25 cellular contexts compared by ENCODE assay signal in the genomic region with DNA sequence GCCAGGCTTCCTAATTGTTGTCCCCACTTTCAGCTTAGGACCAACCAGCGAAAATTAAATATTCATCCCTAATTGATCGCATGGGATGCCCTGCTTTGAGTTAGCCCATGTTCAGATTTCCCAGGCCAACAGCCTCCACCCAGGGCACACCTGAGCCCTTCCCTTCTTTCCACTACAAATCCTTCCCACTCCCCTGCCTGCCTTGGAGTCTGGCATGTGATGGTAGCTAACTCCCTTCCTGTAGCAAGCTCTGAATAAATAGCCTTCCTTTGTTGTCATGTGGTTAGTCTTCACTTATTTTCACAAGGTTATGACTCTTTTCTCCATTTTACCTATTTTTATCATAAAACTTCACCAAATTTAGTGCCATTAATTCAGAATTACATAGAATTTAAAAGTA.
"Had no signal": no experiment of that assay in that cellular context is flagged by ENCODE, and none has a peak within 500 bp of the region (broad histone marks: within the 10 kb centered on the region; RNA-seq: fewer than 3 reads in every experiment).

No MANE protein-coding gene starts in this region.

- H3K4me3 ChIP-seq: adrenal gland, ascending aorta, heart left ventricle, left lung, lung, sigmoid colon, vagina had no signal

- ATAC-seq: activated CD8-positive, alpha-beta T cell treated with anti-CD3 and anti-CD28 coated beads for 36 hours; esophagus mucosa; left lung; stimulated activated effector memory CD8-positive, alpha-beta T cell treated with anti-CD3 and anti-CD28 coated beads, Interleukin-12 subunit alpha, Interleukin-12 subunit beta, amount 100 ng/mL, for 72 hours had no signal

- H3K36me3 ChIP-seq: adrenal gland, ascending aorta, heart left ventricle, left lung, neutrophil, sigmoid colon, vagina had no signal

- H3K27me3 ChIP-seq: adrenal gland, ascending aorta, heart left ventricle, left lung, neutrophil, sigmoid colon, vagina had no signal

- H3K27ac ChIP-seq: left lung, neutrophil, vagina had no signal

- DNase-seq: activated B cell treated with CpG ODN at 0.5 μM for 24 hours; activated CD4-positive, alpha-beta T cell treated with anti-CD3 and anti-CD28 coated beads, Interleukin-2, amount 50 U/mL, for 1 hour; activated CD8-positive, alpha-beta T cell treated with anti-CD3 and anti-CD28 coated beads for 36 hours; activated naive CD4-positive, alpha-beta T cell treated with Interleukin-2 at 50 U/mL for 16 hours; activated T-cell treated with anti-CD3 and anti-CD28 coated beads, Interleukin-2, amount 50 U/mL, for 48 hours; endodermal cell; foreskin fibroblast; heart left ventricle; hypothalamus; immature natural killer cell; kidney glomerular epithelial cell; left lung; mesendoderm; sigmoid colon; small intestine; stimulated activated CD4-positive, alpha-beta T cell treated with anti-CD3 and anti-CD28 coated beads, Interleukin-4, amount 100 ng/mL, for 24 hours; substantia nigra; T-helper 1 cell had no signal

- H3K4me1 ChIP-seq: adrenal gland, ascending aorta, heart left ventricle, left lung had no signal

- H3K9me3 ChIP-seq: adrenal gland, ascending aorta, neutrophil, vagina had no signal
